Comparison of ENCODE assay signal across 25 cellular contexts in genomic region chr18:67997496-67997895, GRCh38.
"Had no signal": no experiment of that assay in that cellular context is flagged by ENCODE, and none has a peak within 500 bp of the region (broad histone marks: within the 10 kb centered on the region; RNA-seq: fewer than 3 reads in every experiment).

No MANE protein-coding gene starts in this region.

- H3K27me3 ChIP-seq: body of pancreas had no signal

- H3K4me1 ChIP-seq: body of pancreas had no signal

- H3K4me3 ChIP-seq: body of pancreas had no signal

- H3K27ac ChIP-seq: body of pancreas, VCaP had no signal

- H3K9me3 ChIP-seq: body of pancreas had no signal

- DNase-seq: activated B cell treated with CpG ODN at 0.5 μM for 24 hours; activated CD4-positive, alpha-beta memory T cell treated with anti-CD3 and anti-CD28 coated beads for 36 hours; activated CD4-positive, alpha-beta T cell treated with anti-CD3 and anti-CD28 coated beads for 4 hours; activated CD4-positive, alpha-beta T cell treated with anti-CD3 and anti-CD28 coated beads, Interleukin-2, amount 10 ng/mL, durations not matched to agents 24 days and 14 days; activated CD4-positive, alpha-beta T cell treated with anti-CD3 and anti-CD28 coated beads, Interleukin-2, amount 50 U/mL, for 1 hour; activated CD4-positive, alpha-beta T cell treated with anti-CD3 and anti-CD28 coated beads, Interleukin-2, amount 50 U/mL, for 4 hours; activated CD4-positive, CD25-positive, alpha-beta regulatory T cell treated with anti-CD3 and anti-CD28 coated beads, Interleukin-2, amount 50 U/mL, for 72 hours; activated CD8-positive, alpha-beta memory T cell treated with anti-CD3 and anti-CD28 coated beads, Interleukin-2, amount 50 U/mL, for 4 hours; activated CD8-positive, alpha-beta T cell treated with anti-CD3 and anti-CD28 coated beads for 36 hours; activated effector memory CD4-positive, alpha-beta T cell treated with Interleukin-2 at 50 U/mL for 16 hours; activated gamma-delta T cell; activated naive CD4-positive, alpha-beta T cell treated with anti-CD3 and anti-CD28 coated beads, Interleukin-2, amount 10 ng/mL, durations not matched to agents 7 days and 5 days; activated naive CD4-positive, alpha-beta T cell treated with Interleukin-2 at 50 U/mL for 16 hours; activated naive CD8-positive, alpha-beta T cell treated with anti-CD3 and anti-CD28 coated beads, Interleukin-2, amount 10 ng/mL, durations not matched to agents 7 days and 5 days; activated naive CD8-positive, alpha-beta T cell treated with anti-CD3 and anti-CD28 coated beads, Interleukin-2, amount 50 U/mL, for 24 hours; activated T-cell treated with anti-CD3 and anti-CD28 coated beads for 4 hours; activated T-cell treated with anti-CD3 and anti-CD28 coated beads, Interleukin-2, amount 50 U/mL, for 1 hour; activated T-cell treated with anti-CD3 and anti-CD28 coated beads, Interleukin-2, amount 50 U/mL, for 48 hours; aorta; body of pancreas; central memory CD4-positive, alpha-beta T cell; T-helper 1 cell; T-helper 2 cell; T-helper 9 cell had no signal
